In genomic region chr15:82878325-82878724, GRCh38 we compare ENCODE assay signal across 21 cellular contexts.
DNase-seq lines count a peak whose midpoint lies in the region; ATAC-seq, FAIRE-seq and TF ChIP-seq lines count a peak whose summit lies in the region.
"Had no signal": no experiment of that assay in that cellular context is flagged by ENCODE, and none has a peak within 500 bp of the region (broad histone marks: within the 10 kb centered on the region; RNA-seq: fewer than 3 reads in every experiment).

No MANE protein-coding gene starts in this region.

- peaks cover 23 to 60% of the 10 kb centered on the region in 2 experiments for H3K27me3 ChIP-seq in K562 (ENCODE audit: control insufficient read depth in 2 of 2, insufficient read depth in 2 of 2, low read length in 2 of 2)
- H3K27me3 ChIP-seq: BLaER1 treated with 17β-estradiol and CSF1 and Interleukin-3, amounts not matched to agents 10 nM and 100 nM had no signal

- 50% methylated on average over 5 of the region's 5 CpGs for whole genome bisulfite sequencing in A549 (ENCODE audit: missing lambda C conversion rate)
- 5% methylated on average over 5 of the region's 5 CpGs for WGBS in K562 (ENCODE audit: insufficient coverage, low coverage, missing lambda C conversion rate)

- CTCF ChIA-PET in A549 (lab: Yijun Ruan, JAX) (interaction anchor here (1.2 kb wide), 2 partner anchors 17 to 30 kb away, joined by 3 read pairs; no protein-coding TSS in a partner anchor), HEK293 (lab: Yijun Ruan, JAX) (no interaction called here), K562 (lab: Yijun Ruan, JAX; ENCODE audit: low intra/inter-chr PET ratio) (no interaction called here)
- CTCF ChIA-PET in activated naive CD4-positive, alpha-beta T cell treated with anti-CD3 and anti-CD28 coated beads for 36 hours (lab: Charles Lee): no interaction called here
- CTCF ChIA-PET in activated CD4-positive, alpha-beta T cell treated with anti-CD3 and anti-CD28 coated beads for 36 hours (lab: Charles Lee): no interaction called here

- no peaks in the 10 kb centered on the region for H3K9me1 ChIP-seq in K562 (ENCODE audit: control insufficient read depth, insufficient read depth, low read length)

- H3K4me1 ChIP-seq in A549 (no peaks in the 10 kb centered on the region), HEK293 (ENCODE audit: control insufficient read depth, insufficient read depth, low read length) (no peaks in the 10 kb centered on the region), K562 (replicated peaks in 1 of 2; ENCODE audit: control insufficient read depth in 2 of 2, insufficient read depth in 2 of 2, low read length in 2 of 2) (no peaks in the 10 kb centered on the region)
- H3K4me1 ChIP-seq: BLaER1 treated with 17β-estradiol and CSF1 and Interleukin-3, amounts not matched to agents 10 nM and 100 nM; Caco-2 had no signal

- POLR2A ChIA-PET in A549 (lab: Yijun Ruan, JAX) (no interaction called here), HEK293 (lab: Yijun Ruan, JAX) (no interaction called here), K562 (lab: Yijun Ruan, JAX) (interaction anchor here (0.7 to 1.4 kb wide), 2 partner anchors 18 to 792 kb away, joined by 4 read pairs; no protein-coding TSS in a partner anchor)
- POLR2A ChIA-PET in activated CD4-positive, alpha-beta T cell treated with anti-CD3 and anti-CD28 coated beads for 36 hours (lab: Charles Lee): no interaction called here

- DNase-seq in A549 (ENCODE audit: low read depth in 1 of 2, low spot score in 1 of 2): no peak
- no peak for DNase-seq in K562 (ENCODE audit: extremely low read depth in 1 of 4, low spot score in 3 of 4)
- DNase-seq in activated naive CD4-positive, alpha-beta T cell treated with anti-CD3 and anti-CD28 coated beads for 36 hours: no peak
- DNase-seq in activated CD4-positive, alpha-beta T cell treated with anti-CD3 and anti-CD28 coated beads for 36 hours: no peak
- DNase-seq: 8988T; AML-193; Caco-2; Calu3; CD4-positive, alpha-beta T cell; CD8-positive, alpha-beta T cell; DMS79 treated with DMSO at 0.1 percent for 48 hours; GF-D8 had no signal

- H3K27me3 Mint-ChIP-seq in activated naive CD4-positive, alpha-beta T cell treated with anti-CD3 and anti-CD28 coated beads for 36 hours (ENCODE audit: low read depth): no peaks in the 10 kb centered on the region
- H3K27me3 Mint-ChIP-seq in activated CD4-positive, alpha-beta T cell treated with anti-CD3 and anti-CD28 coated beads for 36 hours: no peaks in the 10 kb centered on the region
- H3K27me3 Mint-ChIP-seq: B cell; CD4-positive, alpha-beta T cell had no signal

- no peaks in the 10 kb centered on the region for H3K9me3 ChIP-seq in A549
- H3K9me3 ChIP-seq in HEK293 (ENCODE audit: control insufficient read depth, insufficient read depth, low read depth, low read length): no peaks in the 10 kb centered on the region
- H3K9me3 ChIP-seq in K562 (replicated peaks; ENCODE audit: control insufficient read depth, insufficient read depth, low read depth, low read length): no peaks in the 10 kb centered on the region
- H3K9me3 ChIP-seq: BLaER1 treated with 17β-estradiol and CSF1 and Interleukin-3, amounts not matched to agents 10 nM and 100 nM; Caco-2 had no signal

- TF ChIP-seq EP300 in A549 (IDR thresholded peaks at IDR 0.05) (no peak), K562 (IDR thresholded peaks at IDR 0.05; ENCODE audit: low read length) (no peak)

- no peak overlapping the region for H3K27ac ChIP-seq in A549
- H3K27ac ChIP-seq in HEK293 (ENCODE audit: extremely low read depth, low read depth, low read length): no peak overlapping the region
- no peak overlapping the region for H3K27ac ChIP-seq in K562 (ENCODE audit: extremely low read depth, low read depth, low read length)
- H3K27ac ChIP-seq: BLaER1 treated with 17β-estradiol and CSF1 and Interleukin-3, amounts not matched to agents 10 nM and 100 nM; C4-2B had no signal

- H3K9me3 Mint-ChIP-seq in activated naive CD4-positive, alpha-beta T cell treated with anti-CD3 and anti-CD28 coated beads for 36 hours: no peaks in the 10 kb centered on the region
- H3K9me3 Mint-ChIP-seq in activated CD4-positive, alpha-beta T cell treated with anti-CD3 and anti-CD28 coated beads for 36 hours (ENCODE audit: low read depth): no peaks in the 10 kb centered on the region
- H3K9me3 Mint-ChIP-seq: CD4-positive, alpha-beta T cell; CD8-positive, alpha-beta T cell had no signal

- TF ChIP-seq POLR2A in A549 (IDR thresholded peaks at IDR 0.05; ENCODE audit: low read length) (no peak), K562 (conservative IDR thresholded peaks at IDR 0.05) (no peak)

- no peaks in the 10 kb centered on the region for H3K4me1 Mint-ChIP-seq in activated naive CD4-positive, alpha-beta T cell treated with anti-CD3 and anti-CD28 coated beads for 36 hours (ENCODE audit: low read depth)
- no peaks in the 10 kb centered on the region for H3K4me1 Mint-ChIP-seq in activated CD4-positive, alpha-beta T cell treated with anti-CD3 and anti-CD28 coated beads for 36 hours
- H3K4me1 Mint-ChIP-seq: B cell had no signal

- no peak overlapping the region for H3K4me3 Mint-ChIP-seq in activated naive CD4-positive, alpha-beta T cell treated with anti-CD3 and anti-CD28 coated beads for 36 hours
- no peak overlapping the region for H3K4me3 Mint-ChIP-seq in activated CD4-positive, alpha-beta T cell treated with anti-CD3 and anti-CD28 coated beads for 36 hours
- H3K4me3 Mint-ChIP-seq: B cell; CD4-positive, alpha-beta T cell; CD8-positive, alpha-beta T cell had no signal

- BruUV-seq in K562 (replicated peaks; lab: Mats Ljungman, UMichigan): no TSS peak

- TF ChIP-seq RAD21 in A549 (conservative IDR thresholded peaks at IDR 0.05 in 1 of 2, IDR thresholded peaks at IDR 0.05 in 1 of 2) (no peak), K562 (CRISPR knock-in tag; conservative IDR thresholded peaks at IDR 0.05 in 1 of 2, IDR thresholded peaks at IDR 0.05 in 1 of 2) (no peak)

- no peak overlapping the region for H3K9ac ChIP-seq in K562 (ENCODE audit: insufficient read depth in 1 of 2, low read depth in 2 of 2, low read length in 2 of 2)
- H3K9ac ChIP-seq: BLaER1 treated with 17β-estradiol and CSF1 and Interleukin-3, amounts not matched to agents 10 nM and 100 nM had no signal

- no peaks in the 10 kb centered on the region for H3K36me3 Mint-ChIP-seq in activated naive CD4-positive, alpha-beta T cell treated with anti-CD3 and anti-CD28 coated beads for 36 hours (ENCODE audit: low read depth)
- H3K36me3 Mint-ChIP-seq in activated CD4-positive, alpha-beta T cell treated with anti-CD3 and anti-CD28 coated beads for 36 hours (ENCODE audit: low read depth): no peaks in the 10 kb centered on the region

- no peak overlapping the region for H3K27ac Mint-ChIP-seq in activated naive CD4-positive, alpha-beta T cell treated with anti-CD3 and anti-CD28 coated beads for 36 hours
- H3K27ac Mint-ChIP-seq in activated CD4-positive, alpha-beta T cell treated with anti-CD3 and anti-CD28 coated beads for 36 hours: no peak overlapping the region
- H3K27ac Mint-ChIP-seq: B cell; CD4-positive, alpha-beta T cell; CD8-positive, alpha-beta T cell had no signal

- TF ChIP-seq CTCF in A549 (IDR thresholded peaks at IDR 0.05) (no peak), HEK293 (tag by site-specific recombination; IDR thresholded peaks at IDR 0.05) (no peak), K562 (IDR thresholded peaks at IDR 0.05 in 2 of 3, conservative IDR thresholded peaks at IDR 0.05 in 1 of 3; ENCODE audit: insufficient read depth in 2 of 3, low read depth in 1 of 3, low read length in 3 of 3) (no peak)

- H3K4me2 ChIP-seq in A549 (no peak overlapping the region), K562 (ENCODE audit: insufficient read depth, low read length) (no peak overlapping the region)
- H3K4me2 ChIP-seq: BLaER1 treated with 17β-estradiol and CSF1 and Interleukin-3, amounts not matched to agents 10 nM and 100 nM had no signal

- no peak overlapping the region for H2AFZ ChIP-seq in K562 (ENCODE audit: low read depth, low read length)

- H3K36me3 ChIP-seq in HEK293 (ENCODE audit: control insufficient read depth in 2 of 2, insufficient read depth in 1 of 2, low read length in 2 of 2) (peaks cover 0 to 19% of the 10 kb centered on the region in 2 experiments; a peak in 2 of 3 replicates), K562 (ENCODE audit: control insufficient read depth, insufficient read depth, low read length) (no peaks in the 10 kb centered on the region)
- H3K36me3 ChIP-seq: BLaER1 treated with 17β-estradiol and CSF1 and Interleukin-3, amounts not matched to agents 10 nM and 100 nM had no signal

- no peaks in the 10 kb centered on the region for H3K79me2 ChIP-seq in K562 (ENCODE audit: control insufficient read depth, insufficient read depth, low read length)

- H3K4me3 ChIP-seq in A549 (no peak overlapping the region), HEK293 (ENCODE audit: low read depth, low read length) (no peak overlapping the region), K562 (no peak overlapping the region)
- H3K4me3 ChIP-seq: BLaER1 treated with 17β-estradiol and CSF1 and Interleukin-3, amounts not matched to agents 10 nM and 100 nM had no signal

- in situ Hi-C loops in K562 (cut with MboI): no loop called here

- intact Hi-C loops in K562 (cut with micrococcal nuclease): no loop called here
- intact Hi-C loops in activated naive CD4-positive, alpha-beta T cell treated with anti-CD3 and anti-CD28 coated beads for 36 hours (cut with micrococcal nuclease): no loop called here
- intact Hi-C loops in activated CD4-positive, alpha-beta T cell treated with anti-CD3 and anti-CD28 coated beads for 36 hours (cut with DNase I, micrococcal nuclease): no loop called here

- H4K20me1 ChIP-seq in K562 (replicated peaks; ENCODE audit: control insufficient read depth, insufficient read depth, low read length): no peaks in the 10 kb centered on the region
- H4K20me1 ChIP-seq: BLaER1 treated with 17β-estradiol and CSF1 and Interleukin-3, amounts not matched to agents 10 nM and 100 nM had no signal

- ATAC-seq in A549: no peak
- ATAC-seq in K562: no peak
- no peak for ATAC-seq in activated CD4-positive, alpha-beta T cell treated with anti-CD3 and anti-CD28 coated beads for 36 hours
- ATAC-seq: CD8-positive, alpha-beta T cell had no signal

- FAIRE-seq in A549 (lab: Jason Lieb, UNC) (no peak), K562 (lab: Jason Lieb, UNC) (no peak)
- FAIRE-seq: A204.1, D721Med, G401.6, GM12891, GM19239 had no signal

TF ChIP-seq in A549, 52 proteins besides CTCF, POLR2A, EP300 and RAD21:
- TF ChIP-seq MAFK (IDR thresholded peaks at IDR 0.05; ENCODE audit: partially characterized antibody) (peak; percentile 70), FOSL2 (IDR thresholded peaks at IDR 0.05) (no peak), FOSL2 (CRISPR knock-in tag; IDR thresholded peaks at IDR 0.05) (no peak)

TF ChIP-seq in HEK293, 187 proteins besides CTCF, POLR2A, EP300 and RAD21:
- TF ChIP-seq ZNF121 (tag by site-specific recombination; IDR thresholded peaks at IDR 0.05): peak; percentile 55
- TF ChIP-seq ZFP69B (tag by site-specific recombination; IDR thresholded peaks at IDR 0.05): no peak

TF ChIP-seq in K562, 482 proteins besides CTCF, POLR2A, EP300 and RAD21:
- TF ChIP-seq C11orf30 (IDR thresholded peaks at IDR 0.05; ENCODE audit: low read depth) (peak; percentile 32; the same call in 1 of the 2 replicates), ZNF316 (IDR thresholded peaks at IDR 0.05) (peak; percentile 69), ZNF699 (CRISPR knock-in tag; IDR thresholded peaks at IDR 0.05; ENCODE audit: insufficient replicate concordance) (no peak), MAFG (tag; conservative IDR thresholded peaks at IDR 0.05) (peak; percentile 53)
TF ChIP-seq in K562: peak in this region for 3.
